Comparison of ENCODE assay signal across 13 cellular contexts in genomic region chr2:55408946-55409868, GRCh38. TPM values are rescaled to one million over a fixed set of nuclear protein-coding genes. Genes with fewer than 3 reads are reported as not detected.
DNase-seq lines count a peak whose midpoint lies in the region; ATAC-seq and TF ChIP-seq lines count a peak whose summit lies in the region.
"Had no signal": no experiment of that assay in that cellular context is flagged by ENCODE, and none has a peak within 500 bp of the region (broad histone marks: within the 10 kb centered on the region; RNA-seq: fewer than 3 reads in every experiment).

No MANE protein-coding gene starts in this region.

- H3K27me3 Mint-ChIP-seq in GM23338 (ENCODE audit: insufficient read depth, low read depth, poor library complexity) = peaks cover 4% of the 10 kb centered on the region
- H3K27me3 Mint-ChIP-seq: activated CD4-positive, alpha-beta T cell treated with anti-CD3 and anti-CD28 coated beads for 36 hours had no signal

- intact Hi-C loops in psoas muscle (cut with DNase I) = no loop called here

- DNase-seq in ACHN (peak; percentile 12), GM23338 (ENCODE audit: low spot score) (peak; percentile 24), SK-MEL-5 (ENCODE audit: low read depth, low spot score) (peak; percentile 55), fibroblast of pulmonary artery (ENCODE audit: low read depth) (peak; percentile 32), cortex of kidney (lab: John Stamatoyannopoulos, UW) (no peak), psoas muscle (no peak), SJCRH30 (no peak)
- DNase-seq in central memory CD4-positive, alpha-beta T cell = no peak
- DNase-seq: activated CD4-positive, alpha-beta T cell treated with anti-CD3 and anti-CD28 coated beads for 36 hours; activated naive CD4-positive, alpha-beta T cell; islet precursor cell; NCI-H1105 treated with DMSO at 0.1 percent for 48 hours; pancreas had no signal

- H4K20me1 ChIP-seq in GM23338 (replicated peaks; ENCODE audit: insufficient read depth) = no peaks in the 10 kb centered on the region; the same call in none of the 2 replicates

- no peaks in the 10 kb centered on the region; the same call in 1 of the 2 replicates for H3K36me3 ChIP-seq in GM23338 (ENCODE audit: insufficient read depth)
- H3K36me3 ChIP-seq in psoas muscle (ENCODE audit: insufficient read depth in 1 of 2, low read depth in 1 of 2) = peaks cover 0 to 12% of the 10 kb centered on the region in 2 donors
- H3K36me3 ChIP-seq in SJCRH30 = peaks cover 36% of the 10 kb centered on the region
- H3K36me3 ChIP-seq: pancreas had no signal

- TF ChIP-seq CTCF in GM23338 (conservative IDR thresholded peaks at IDR 0.05; ENCODE audit: low read depth in 2 of 2) = no peak
- no peak for TF ChIP-seq CTCF in fibroblast of pulmonary artery (IDR thresholded peaks at IDR 0.05; ENCODE audit: low read length, missing control alignments)
- TF ChIP-seq CTCF in psoas muscle (IDR thresholded peaks at IDR 0.05) = no peak

- H3K4me1 Mint-ChIP-seq in GM23338 = peaks cover 17% of the 10 kb centered on the region

- H3K27ac ChIP-seq in GM23338 (ENCODE audit: low read depth) (peak overlapping the region; percentile 83), psoas muscle (no peak overlapping the region), SJCRH30 (no peak overlapping the region)
- H3K27ac ChIP-seq: pancreas had no signal

- H3K4me3 ChIP-seq in GM23338 (peak overlapping the region; percentile 34), fibroblast of pulmonary artery (replicated peaks; ENCODE audit: low read depth, low read length) (no peak overlapping the region), psoas muscle (no peak overlapping the region), SJCRH30 (no peak overlapping the region)
- H3K4me3 ChIP-seq: pancreas had no signal

- no peaks in the 10 kb centered on the region for H3F3A ChIP-seq in GM23338 (replicated peaks; ENCODE audit: low read depth)

- in situ Hi-C loops in ACHN (cut with HindIII; ENCODE audit: low pct_ligation_motif_present, low pct_unique_long_range_greater_than_20kb, low sequenced_read_pairs) (no loop called here), SK-MEL-5 (cut with HindIII; ENCODE audit: low pct_unique_long_range_greater_than_20kb, low sequenced_read_pairs) (no loop called here)

- H3K4me3 Mint-ChIP-seq in GM23338 = peak overlapping the region; percentile 18
- H3K4me3 Mint-ChIP-seq: activated CD4-positive, alpha-beta T cell treated with anti-CD3 and anti-CD28 coated beads for 36 hours had no signal

- no peaks in the 10 kb centered on the region; the same call in 1 of the 2 replicates for H3K9me2 ChIP-seq in GM23338 (ENCODE audit: insufficient read depth)

- H3K27ac Mint-ChIP-seq in GM23338 = peak overlapping the region; percentile 38
- H3K27ac Mint-ChIP-seq: activated CD4-positive, alpha-beta T cell treated with anti-CD3 and anti-CD28 coated beads for 36 hours had no signal

- peaks cover 12% of the 10 kb centered on the region for H3K36me3 Mint-ChIP-seq in GM23338 (ENCODE audit: low read depth)

- no peaks in the 10 kb centered on the region for H3K27me3 ChIP-seq in GM23338 (ENCODE audit: insufficient read depth)
- H3K27me3 ChIP-seq in psoas muscle (ENCODE audit: insufficient read depth in 3 of 3, low read length in 2 of 3) = no peaks in the 10 kb centered on the region
- no peaks in the 10 kb centered on the region for H3K27me3 ChIP-seq in SJCRH30
- H3K27me3 ChIP-seq: pancreas had no signal

- H3K9me3 Mint-ChIP-seq in GM23338 = no peaks in the 10 kb centered on the region

- H3K4me1 ChIP-seq in GM23338 (ENCODE audit: insufficient read depth) (peaks cover 15% of the 10 kb centered on the region), psoas muscle (no peaks in the 10 kb centered on the region), SJCRH30 (no peaks in the 10 kb centered on the region)
- H3K4me1 ChIP-seq: pancreas had no signal

- no peak overlapping the region for H2AFZ ChIP-seq in GM23338

- H3K79me2 ChIP-seq in GM23338 (replicated peaks; ENCODE audit: insufficient read depth) = peaks cover 91% of the 10 kb centered on the region

- ATAC-seq in GM23338 = peak; percentile 71
- ATAC-seq in psoas muscle = no peak
- ATAC-seq: activated CD4-positive, alpha-beta T cell treated with anti-CD3 and anti-CD28 coated beads for 36 hours; pancreas had no signal

- WGBS in psoas muscle, 3 donors = 84 to 88% (median 87%) methylated on average over 12 of the region's 12 CpGs

- H3K9me3 ChIP-seq in psoas muscle (no peaks in the 10 kb centered on the region), SJCRH30 (replicated peaks) (no peaks in the 10 kb centered on the region)
- H3K9me3 ChIP-seq: pancreas had no signal

- H3K4me2 ChIP-seq in GM23338 = peak overlapping the region; percentile 72

TF ChIP-seq in GM23338, 12 proteins besides CTCF, POLR2A, EP300 and RAD21:
- no peak for TF ChIP-seq EZH2phosphoT487 (IDR thresholded peaks at IDR 0.05; ENCODE audit: unreplicated experiment)
- peak; percentile 82 for TF ChIP-seq NANOG (IDR thresholded peaks at IDR 0.05; ENCODE audit: borderline replicate concordance)
- TF ChIP-seq, protein P1, sequence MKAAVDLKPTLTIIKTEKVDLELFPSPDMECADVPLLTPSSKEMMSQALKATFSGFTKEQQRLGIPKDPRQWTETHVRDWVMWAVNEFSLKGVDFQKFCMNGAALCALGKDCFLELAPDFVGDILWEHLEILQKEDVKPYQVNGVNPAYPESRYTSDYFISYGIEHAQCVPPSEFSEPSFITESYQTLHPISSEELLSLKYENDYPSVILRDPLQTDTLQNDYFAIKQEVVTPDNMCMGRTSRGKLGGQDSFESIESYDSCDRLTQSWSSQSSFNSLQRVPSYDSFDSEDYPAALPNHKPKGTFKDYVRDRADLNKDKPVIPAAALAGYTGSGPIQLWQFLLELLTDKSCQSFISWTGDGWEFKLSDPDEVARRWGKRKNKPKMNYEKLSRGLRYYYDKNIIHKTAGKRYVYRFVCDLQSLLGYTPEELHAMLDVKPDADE (IDR thresholded peaks at IDR 0.05) = no peak
- no peak for TF ChIP-seq POLR2AphosphoS5 (IDR thresholded peaks at IDR 0.05; ENCODE audit: low read depth)
- TF ChIP-seq STAT1 (IDR thresholded peaks at IDR 0.05; ENCODE audit: unreplicated experiment) = no peak
- TF ChIP-seq, protein P2, sequence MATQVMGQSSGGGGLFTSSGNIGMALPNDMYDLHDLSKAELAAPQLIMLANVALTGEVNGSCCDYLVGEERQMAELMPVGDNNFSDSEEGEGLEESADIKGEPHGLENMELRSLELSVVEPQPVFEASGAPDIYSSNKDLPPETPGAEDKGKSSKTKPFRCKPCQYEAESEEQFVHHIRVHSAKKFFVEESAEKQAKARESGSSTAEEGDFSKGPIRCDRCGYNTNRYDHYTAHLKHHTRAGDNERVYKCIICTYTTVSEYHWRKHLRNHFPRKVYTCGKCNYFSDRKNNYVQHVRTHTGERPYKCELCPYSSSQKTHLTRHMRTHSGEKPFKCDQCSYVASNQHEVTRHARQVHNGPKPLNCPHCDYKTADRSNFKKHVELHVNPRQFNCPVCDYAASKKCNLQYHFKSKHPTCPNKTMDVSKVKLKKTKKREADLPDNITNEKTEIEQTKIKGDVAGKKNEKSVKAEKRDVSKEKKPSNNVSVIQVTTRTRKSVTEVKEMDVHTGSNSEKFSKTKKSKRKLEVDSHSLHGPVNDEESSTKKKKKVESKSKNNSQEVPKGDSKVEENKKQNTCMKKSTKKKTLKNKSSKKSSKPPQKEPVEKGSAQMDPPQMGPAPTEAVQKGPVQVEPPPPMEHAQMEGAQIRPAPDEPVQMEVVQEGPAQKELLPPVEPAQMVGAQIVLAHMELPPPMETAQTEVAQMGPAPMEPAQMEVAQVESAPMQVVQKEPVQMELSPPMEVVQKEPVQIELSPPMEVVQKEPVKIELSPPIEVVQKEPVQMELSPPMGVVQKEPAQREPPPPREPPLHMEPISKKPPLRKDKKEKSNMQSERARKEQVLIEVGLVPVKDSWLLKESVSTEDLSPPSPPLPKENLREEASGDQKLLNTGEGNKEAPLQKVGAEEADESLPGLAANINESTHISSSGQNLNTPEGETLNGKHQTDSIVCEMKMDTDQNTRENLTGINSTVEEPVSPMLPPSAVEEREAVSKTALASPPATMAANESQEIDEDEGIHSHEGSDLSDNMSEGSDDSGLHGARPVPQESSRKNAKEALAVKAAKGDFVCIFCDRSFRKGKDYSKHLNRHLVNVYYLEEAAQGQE (IDR thresholded peaks at IDR 0.05; ENCODE audit: unreplicated experiment) = no peak

RNA-seq across cellular contexts. Expression of gene CCDC88A, which starts 10.4 kb away (rescaled TPM):
- total RNA-seq in GM23338 (2014; rRNA removed; shearing (Covaris generic)) = 134 and 144 TPM in 2 replicates
- 152 and 169 TPM in 2 replicates for polyA plus RNA-seq in GM23338 (2016; fragmentation: Nextera tagmentation; extraction: Ambion mirVana)
- total RNA-seq in SK-MEL-5 (2014; rRNA removed; shearing (Covaris generic)) = 139 and 161 TPM in 2 replicates
- polyA plus RNA-seq in SK-MEL-5 (2015; cell fraction: cytosol; rRNA removed) = 54.8 and 70.9 TPM in 2 replicates
- polyA plus RNA-seq in SK-MEL-5 (2015; cell fraction: nucleus; rRNA removed) = 176 and 213 TPM in 2 replicates
- 10 to 100 TPM; 12.3 to 21.4 (median 16.8) TPM for total RNA-seq in psoas muscle
- 1 to 10 TPM; 4.7 to 8.9 (median 5.6) TPM for polyA plus RNA-seq in psoas muscle
- 99.2 and 134 TPM in 2 replicates for total RNA-seq in SJCRH30 (2014; rRNA removed; shearing (Covaris generic))

Comparison
In these comparisons a context has a peak if more than half of its experiments do, and no peak if none do; other contexts are left out.
1. DNase-seq: peak in ACHN (single experiment), GM23338 (single experiment), SK-MEL-5 (single experiment) and fibroblast of pulmonary artery (single experiment); none in cortex of kidney (single experiment), central memory CD4-positive, alpha-beta T cell (single experiment), psoas muscle (0 of 2) and SJCRH30 (0 of 2).